In the genomic region with DNA sequence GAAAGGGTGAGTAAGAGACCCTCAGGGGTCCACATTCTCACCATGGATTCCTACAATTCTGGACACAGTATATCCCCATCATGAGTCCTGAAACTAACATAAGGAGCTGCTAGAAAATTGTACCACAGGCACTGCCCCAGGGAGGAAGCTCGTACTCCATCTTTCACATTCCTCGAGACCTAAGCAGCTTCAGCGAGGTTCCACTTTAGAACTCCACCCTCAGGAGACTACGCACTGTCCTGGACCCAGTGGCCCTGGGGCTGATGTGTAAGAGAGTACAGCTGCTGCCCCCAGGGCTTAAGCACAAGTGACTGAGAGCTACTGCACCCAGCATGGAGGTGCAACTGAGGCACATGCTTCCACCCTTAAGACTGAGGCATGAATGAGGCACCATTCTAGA, we compare ENCODE assay signal across 32 cellular contexts.
"Had no signal": no experiment of that assay in that cellular context is flagged by ENCODE, and none has a peak within 500 bp of the region (broad histone marks: within the 10 kb centered on the region; RNA-seq: fewer than 3 reads in every experiment).

No MANE protein-coding gene starts in this region.

- H3K27me3 ChIP-seq: adrenal gland, ascending aorta, body of pancreas, brain microvascular endothelial cell, breast epithelium, cardiac muscle cell had no signal

- H3K4me1 ChIP-seq: adrenal gland, body of pancreas, breast epithelium had no signal

- H3K36me3 ChIP-seq: adrenal gland, ascending aorta, brain microvascular endothelial cell, breast epithelium, cardiac muscle cell had no signal

- H3K27ac ChIP-seq: adrenal gland, ascending aorta, body of pancreas, brain microvascular endothelial cell, breast epithelium, cardiac muscle cell had no signal

- ATAC-seq: activated naive CD4-positive, alpha-beta T cell treated with anti-CD3 and anti-CD28 coated beads, Interleukin-2, amount 50 U/mL, for 72 hours; activated naive CD8-positive, alpha-beta T cell treated with anti-CD3 and anti-CD28 coated beads, Interleukin-2, amount 50 U/mL, for 24 hours; activated T-cell treated with anti-CD3 and anti-CD28 coated beads, Interleukin-2, amount 50 U/mL, for 4 hours; activated T-cell treated with anti-CD3 and anti-CD28 coated beads, Interleukin-2, amount 50 U/mL, for 72 hours; activated T-helper 17 cell treated with anti-CD3 and anti-CD28 coated beads, Interleukin-2, amount 50 U/mL, for 72 hours; body of pancreas had no signal

- DNase-seq: activated effector memory CD4-positive, alpha-beta T cell treated with anti-CD3 and anti-CD28 coated beads, Interleukin-2, amount 50 U/mL, for 16 hours; activated gamma-delta T cell; activated gamma-delta T cell treated with Interleukin-2 at 50 U/mL for 16 hours; activated naive CD4-positive, alpha-beta T cell; activated naive CD4-positive, alpha-beta T cell treated with anti-CD3 and anti-CD28 coated beads for 36 hours; activated naive CD4-positive, alpha-beta T cell treated with anti-CD3 and anti-CD28 coated beads, Interleukin-2, amount 10 ng/mL, durations not matched to agents 7 days and 5 days; activated naive CD4-positive, alpha-beta T cell treated with anti-CD3 and anti-CD28 coated beads, Interleukin-2, amount 50 U/mL, for 16 hours; activated naive CD4-positive, alpha-beta T cell treated with Interleukin-2 at 50 U/mL for 16 hours; activated naive CD8-positive, alpha-beta T cell treated with anti-CD3 and anti-CD28 coated beads for 36 hours; activated naive CD8-positive, alpha-beta T cell treated with anti-CD3 and anti-CD28 coated beads, Interleukin-2, amount 10 ng/mL, durations not matched to agents 7 days and 5 days; activated naive CD8-positive, alpha-beta T cell treated with anti-CD3 and anti-CD28 coated beads, Interleukin-2, amount 50 U/mL, for 24 hours; activated T-cell treated with anti-CD3 and anti-CD28 coated beads, Interleukin-2, amount 50 U/mL, for 1 hour; activated T-cell treated with anti-CD3 and anti-CD28 coated beads, Interleukin-2, amount 50 U/mL, for 24 hours; activated T-cell treated with anti-CD3 and anti-CD28 coated beads, Interleukin-2, amount 50 U/mL, for 4 hours; activated T-cell treated with anti-CD3 and anti-CD28 coated beads, Interleukin-2, amount 50 U/mL, for 48 hours; activated T-cell treated with anti-CD3 and anti-CD28 coated beads, Interleukin-2, amount 50 U/mL, for 72 hours; adrenal gland; amniotic stem cell; amygdala; anterior cingulate cortex; aorta; body of pancreas; brain microvascular endothelial cell; caudate nucleus; central memory CD4-positive, alpha-beta T cell; cerebellar nuclear complex had no signal

- FAIRE-seq: astrocyte had no signal

- H3K4me3 ChIP-seq: adrenal gland, ascending aorta, body of pancreas, breast epithelium, cardiac muscle cell had no signal

- H3K9me3 ChIP-seq: adrenal gland, ascending aorta, body of pancreas, breast epithelium had no signal
